Comparison of ENCODE assay signal across 9 cellular contexts in the genomic region with DNA sequence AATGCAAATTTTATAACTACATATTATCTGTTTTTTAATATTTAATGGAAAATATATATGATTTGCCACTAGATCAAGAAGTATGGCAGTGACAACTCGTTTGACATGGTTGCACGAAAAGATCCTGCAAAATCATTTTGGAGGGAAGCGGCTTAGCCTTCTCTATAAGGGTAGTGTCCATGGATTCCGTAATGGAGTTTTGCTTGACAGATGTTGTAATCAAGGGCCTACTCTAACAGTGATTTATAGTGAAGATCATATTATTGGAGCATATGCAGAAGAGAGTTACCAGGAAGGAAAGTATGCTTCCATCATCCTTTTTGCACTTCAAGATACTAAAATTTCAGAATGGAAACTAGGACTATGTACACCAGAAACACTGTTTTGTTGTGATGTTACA. TPM values are rescaled to one million over a fixed set of nuclear protein-coding genes. Genes with fewer than 3 reads are reported as not detected.
DNase-seq lines count a peak whose midpoint lies in the region; ATAC-seq and TF ChIP-seq lines count a peak whose summit lies in the region.
"Had no signal": no experiment of that assay in that cellular context is flagged by ENCODE, and none has a peak within 500 bp of the region (broad histone marks: within the 10 kb centered on the region; RNA-seq: fewer than 3 reads in every experiment).

No MANE protein-coding gene starts in this region.

- no peaks in the 10 kb centered on the region for H3K9me3 Mint-ChIP-seq in effector memory CD8-positive, alpha-beta T cell
- H3K9me3 Mint-ChIP-seq: neural crest cell had no signal

- H3K4me3 ChIP-seq in MG63, result peak overlapping the region; percentile 54

- DNase-seq in ELR (ENCODE audit: low read depth), result peak; percentile 61
- DNase-seq in MG63, result no peak
- DNase-seq in effector memory CD8-positive, alpha-beta T cell, result no peak
- no peak for DNase-seq in sciatic nerve (ENCODE audit: low spot score)
- no peak for DNase-seq in stimulated activated CD8-positive, alpha-beta memory T cell treated with anti-CD3 and anti-CD28 coated beads, Interleukin-4, amount 100 ng/mL, for 48 hours
- no peak for DNase-seq in globus pallidus (ENCODE audit: low spot score)

- H3K36me3 ChIP-seq in MG63, result peaks cover 11% of the 10 kb centered on the region

- peak overlapping the region; percentile 90 to 94 for H3K27ac Mint-ChIP-seq in effector memory CD8-positive, alpha-beta T cell

- H3K9me3 ChIP-seq in MG63, result 0 out of 2 replicates have a peak, but pooled peaks cover 3% of the 10 kb centered on the region

- H3K4me1 Mint-ChIP-seq in effector memory CD8-positive, alpha-beta T cell (ENCODE audit: low read depth in 2 of 2), result peaks cover 32 to 54% of the 10 kb centered on the region in 2 donors
- H3K4me1 Mint-ChIP-seq: neural crest cell had no signal

- intact Hi-C loops in sciatic nerve (cut with DNase I), result no loop called here

- H3K36me3 Mint-ChIP-seq in effector memory CD8-positive, alpha-beta T cell (ENCODE audit: insufficient read depth), result peaks cover 5% of the 10 kb centered on the region

- H3K27me3 ChIP-seq in MG63, result no peaks in the 10 kb centered on the region

- peak overlapping the region; percentile 88 to 89 for H3K4me3 Mint-ChIP-seq in effector memory CD8-positive, alpha-beta T cell
- H3K4me3 Mint-ChIP-seq: neural crest cell had no signal

- no peak for TF ChIP-seq POLR2A in GM18505 (IDR thresholded peaks at IDR 0.05; ENCODE audit: borderline replicate concordance, extremely low read depth, insufficient read depth, insufficient read length)

- ATAC-seq in effector memory CD8-positive, alpha-beta T cell (replicated peaks), result no peak
- peak; percentile 65 for ATAC-seq in sciatic nerve
- no peak for ATAC-seq in GM18505 (IDR thresholded peaks at IDR 0.05; ENCODE audit: unreplicated experiment)
- no peak for ATAC-seq in HG03175 (IDR thresholded peaks at IDR 0.05; ENCODE audit: unreplicated experiment)

- H3K27me3 Mint-ChIP-seq in effector memory CD8-positive, alpha-beta T cell, result no peaks in the 10 kb centered on the region

RNA-seq across cellular contexts. Expression of a gene that starts 0.5 kb away (rescaled TPM):
- total RNA-seq in MG63 (2014; rRNA removed; shearing (Covaris generic); ENCODE audit: low replicate concordance), result 58.6 and 155 TPM in 2 replicates
- 38.9 TPM for total RNA-seq in sciatic nerve

RNA-seq across cellular contexts. Expression of a gene that starts 29.9 kb away (rescaled TPM):
- 0.13 and 15.0 TPM in 2 replicates for total RNA-seq in MG63 (2014; rRNA removed; shearing (Covaris generic); ENCODE audit: low replicate concordance)
- total RNA-seq in sciatic nerve, result 20.2 TPM
